ENCODE assay signal across 8 cellular contexts in the genomic region with DNA sequence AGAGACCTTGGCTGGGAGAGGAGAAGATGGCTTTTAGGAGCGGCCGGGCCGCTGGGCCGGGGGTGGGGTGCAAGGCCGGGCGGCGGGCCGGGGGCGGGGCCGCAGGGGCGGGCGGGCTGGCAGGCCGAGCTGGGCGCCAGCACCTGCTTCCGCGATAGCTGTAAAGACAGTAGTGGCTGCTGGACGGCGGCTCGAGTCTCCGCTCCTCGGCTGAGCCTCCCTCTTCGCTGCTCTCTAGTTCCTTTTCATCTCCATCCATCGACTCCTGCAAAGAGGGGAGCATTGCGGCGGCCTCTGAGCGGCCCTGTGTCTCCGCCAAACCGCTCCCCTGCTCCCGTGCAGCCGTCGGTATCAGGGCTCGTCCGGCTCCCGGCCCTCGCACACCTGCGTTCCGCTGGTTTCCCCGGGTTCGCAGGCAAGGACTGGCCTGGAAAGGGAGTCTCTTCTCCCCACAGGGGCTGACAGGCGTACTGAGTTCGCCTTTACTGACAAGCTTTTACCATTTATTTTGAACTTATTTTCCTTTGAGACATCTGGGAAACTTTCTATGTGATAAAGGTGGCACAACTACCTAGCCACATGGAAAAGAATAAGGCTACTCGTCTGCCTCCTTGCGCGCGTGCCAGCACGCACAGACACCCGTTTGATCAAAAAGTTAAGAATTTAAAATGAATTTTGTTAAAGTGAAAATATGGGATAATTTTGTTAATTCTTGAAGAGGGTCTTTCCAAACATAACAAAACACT. TPM values are rescaled to one million over a fixed set of nuclear protein-coding genes. Genes with fewer than 3 reads are reported as not detected.
DNase-seq lines count a peak whose midpoint lies in the region; ATAC-seq and TF ChIP-seq lines count a peak whose summit lies in the region.

A gene with protein sequence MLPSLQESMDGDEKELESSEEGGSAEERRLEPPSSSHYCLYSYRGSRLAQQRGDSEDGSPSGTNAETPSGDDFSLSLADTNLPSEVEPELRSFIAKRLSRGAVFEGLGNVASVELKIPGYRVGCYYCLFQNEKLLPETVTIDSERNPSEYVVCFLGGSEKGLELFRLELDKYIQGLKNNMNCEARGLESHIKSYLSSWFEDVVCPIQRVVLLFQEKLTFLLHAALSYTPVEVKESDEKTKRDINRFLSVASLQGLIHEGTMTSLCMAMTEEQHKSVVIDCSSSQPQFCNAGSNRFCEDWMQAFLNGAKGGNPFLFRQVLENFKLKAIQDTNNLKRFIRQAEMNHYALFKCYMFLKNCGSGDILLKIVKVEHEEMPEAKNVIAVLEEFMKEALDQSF (minus strand): TSS at position 317 of the 746 bp plus-strand sequence. CDS start 34 bp downstream, at position 283.

- no peak for TF ChIP-seq CTCF in fibroblast of lung (conservative IDR thresholded peaks at IDR 0.05 in 1 of 2, IDR thresholded peaks at IDR 0.05 in 1 of 2; ENCODE audit: low read depth in 1 of 2, low read length in 2 of 2)

- no peaks in the 10 kb centered on the region for H3K79me2 ChIP-seq in fibroblast of lung (ENCODE audit: control insufficient read depth, insufficient read depth, low read length)

- peak within 1 kb of the TSS; percentile 86 for H3K9ac ChIP-seq in HUES6 (ENCODE audit: low read length)
- peak within 1 kb of the TSS; percentile 69 for H3K9ac ChIP-seq in fibroblast of lung (ENCODE audit: insufficient read depth, low read length)

- H3K4me1 Mint-ChIP-seq in activated T-helper 1 cell treated with anti-CD3 and anti-CD28 coated beads, Interleukin-12 subunit alpha, Interleukin-12 subunit beta, Interleukin-2, Interleukin-4 antibody, amounts not matched to agents 30 ng/mL and 10 ng/mL and 1 ng/mL, durations not matched to agents 14 hours and 24 hours and 36 hours (ENCODE audit: low read depth): peaks cover 27% of the 10 kb centered on the region
- H3K4me1 Mint-ChIP-seq in naive thymus-derived CD4-positive, alpha-beta T cell: peaks cover 19 to 33% (median 25%) of the 10 kb centered on the region in 7 donors
- peaks cover 17% of the 10 kb centered on the region for H3K4me1 Mint-ChIP-seq in stimulated activated memory B cell treated with anti-CD40 and anti-IgM and Interleukin-4, amounts not matched to agents 10 μg/mL and 1 μg/mL and 100 μg/mL, for 72 hours

- peak within 1 kb of the TSS; percentile 86 for H3K4me2 ChIP-seq in fibroblast of lung (ENCODE audit: extremely low read depth, insufficient read depth, low read length)

- ATAC-seq in GM21360 (IDR thresholded peaks at IDR 0.05; ENCODE audit: unreplicated experiment): peak; percentile 58
- ATAC-seq in naive thymus-derived CD4-positive, alpha-beta T cell: peak; percentile 92
- peak; percentile 95 for ATAC-seq in stimulated activated memory B cell treated with anti-CD40 and anti-IgM and Interleukin-4, amounts not matched to agents 10 μg/mL and 1 μg/mL and 100 μg/mL, for 72 hours

- H3K36me3 ChIP-seq in HUES6 (ENCODE audit: control insufficient read depth, insufficient read depth, low read length) (peaks cover 27% of the 10 kb centered on the region), fibroblast of lung (ENCODE audit: control insufficient read depth, insufficient read depth, low read length) (no peaks in the 10 kb centered on the region)
- peaks cover 0 to 22% (median 0%) of the 10 kb centered on the region in 3 experiments for H3K36me3 ChIP-seq in naive thymus-derived CD4-positive, alpha-beta T cell (ENCODE audit: control insufficient read depth in 2 of 3, insufficient read depth in 3 of 3, low read length in 3 of 3)

- H3K4me1 ChIP-seq in HUES6 (ENCODE audit: control insufficient read depth, insufficient read depth, low read length) (peaks cover 5% of the 10 kb centered on the region), fibroblast of lung (ENCODE audit: control insufficient read depth, extremely low read depth, insufficient read depth, low read length) (no peaks in the 10 kb centered on the region)
- H3K4me1 ChIP-seq in naive thymus-derived CD4-positive, alpha-beta T cell (ENCODE audit: control insufficient read depth in 2 of 2, insufficient read depth in 2 of 2, low read length in 2 of 2): peaks cover 5 to 9% of the 10 kb centered on the region in 2 donors

- H2AFZ ChIP-seq in fibroblast of lung (ENCODE audit: low read length): peak within 1 kb of the TSS; percentile 90

- H3K9me3 Mint-ChIP-seq in activated T-helper 1 cell treated with anti-CD3 and anti-CD28 coated beads, Interleukin-12 subunit alpha, Interleukin-12 subunit beta, Interleukin-2, Interleukin-4 antibody, amounts not matched to agents 30 ng/mL and 10 ng/mL and 1 ng/mL, durations not matched to agents 14 hours and 24 hours and 36 hours: no peaks in the 10 kb centered on the region
- no peaks in the 10 kb centered on the region for H3K9me3 Mint-ChIP-seq in naive thymus-derived CD4-positive, alpha-beta T cell
- H3K9me3 Mint-ChIP-seq in stimulated activated memory B cell treated with anti-CD40 and anti-IgM and Interleukin-4, amounts not matched to agents 10 μg/mL and 1 μg/mL and 100 μg/mL, for 72 hours: no peaks in the 10 kb centered on the region

- H3K4me3 Mint-ChIP-seq in activated T-helper 1 cell treated with anti-CD3 and anti-CD28 coated beads, Interleukin-12 subunit alpha, Interleukin-12 subunit beta, Interleukin-2, Interleukin-4 antibody, amounts not matched to agents 30 ng/mL and 10 ng/mL and 1 ng/mL, durations not matched to agents 14 hours and 24 hours and 36 hours: peak within 1 kb of the TSS; percentile 94
- peak within 1 kb of the TSS; percentile 83 to 94 (median 92) for H3K4me3 Mint-ChIP-seq in naive thymus-derived CD4-positive, alpha-beta T cell
- H3K4me3 Mint-ChIP-seq in stimulated activated memory B cell treated with anti-CD40 and anti-IgM and Interleukin-4, amounts not matched to agents 10 μg/mL and 1 μg/mL and 100 μg/mL, for 72 hours: peak within 1 kb of the TSS; percentile 90

- H3K27ac ChIP-seq in HUES6 (ENCODE audit: low read depth, low read length): no peak within 1 kb of the TSS
- peak within 1 kb of the TSS; percentile 58 for H3K27ac ChIP-seq in fibroblast of lung (ENCODE audit: insufficient read depth, low read length)
- peak within 1 kb of the TSS; percentile 80 for H3K27ac ChIP-seq in naive thymus-derived CD4-positive, alpha-beta T cell (ENCODE audit: low read depth, low read length)

- CTCF ChIA-PET in naive thymus-derived CD4-positive, alpha-beta T cell (lab: Charles Lee): no interaction called here

- DNase-seq in COR-L47 (lab: John Stamatoyannopoulos, UW) (peak; percentile 80), RPMI7951 (ENCODE audit: low read depth) (peak; percentile 75), fibroblast of lung (ENCODE audit: low read depth in 2 of 2) (peak; percentile 71 to 83)
- DNase-seq in activated T-helper 1 cell treated with anti-CD3 and anti-CD28 coated beads, Interleukin-12 subunit alpha, Interleukin-12 subunit beta, Interleukin-2, Interleukin-4 antibody, amounts not matched to agents 30 ng/mL and 10 ng/mL and 1 ng/mL, durations not matched to agents 14 hours and 24 hours and 36 hours (ENCODE audit: low spot score): peak; percentile 72
- DNase-seq in naive thymus-derived CD4-positive, alpha-beta T cell: peak; percentile 63 to 81 (median 76)

- intact Hi-C loops in activated T-helper 1 cell treated with anti-CD3 and anti-CD28 coated beads, Interleukin-12 subunit alpha, Interleukin-12 subunit beta, Interleukin-2, Interleukin-4 antibody, amounts not matched to agents 30 ng/mL and 10 ng/mL and 1 ng/mL, durations not matched to agents 14 hours and 24 hours and 36 hours (cut with micrococcal nuclease): loop anchor here (1.0 to 10.0 kb wide), 4 partner anchors 8 to 1367 kb away; partner anchors contain the start of genes RNF135 and ZNF207
- intact Hi-C loops in naive thymus-derived CD4-positive, alpha-beta T cell (cut with micrococcal nuclease): loop anchor here (1.0 kb wide), 5 partner anchors 8 to 102 kb away; partner anchors contain the start of genes ZNF207 (in 2 of the 2) and PSMD11 (in 1 of the 2)

- no peaks in the 10 kb centered on the region for H3K27me3 ChIP-seq in HUES6 (ENCODE audit: control insufficient read depth, insufficient read depth, low read length)
- H3K27me3 ChIP-seq in fibroblast of lung (ENCODE audit: control insufficient read depth, insufficient read depth, low read length): no peaks in the 10 kb centered on the region
- H3K27me3 ChIP-seq in naive thymus-derived CD4-positive, alpha-beta T cell (ENCODE audit: control insufficient read depth in 2 of 2, insufficient read depth in 2 of 2, low read length in 2 of 2): no peaks in the 10 kb centered on the region

- POLR2A ChIA-PET in naive thymus-derived CD4-positive, alpha-beta T cell (lab: Charles Lee): interaction anchor here (0.6 to 1.8 kb wide), 6 partner anchors 9 to 102 kb away, joined by 3 to 6 read pairs (median 4); partner anchors contain the start of gene PSMD11

- H3K4me3 ChIP-seq in HUES6 (ENCODE audit: low read depth, low read length): peak within 1 kb of the TSS; percentile 87
- peak within 1 kb of the TSS; percentile 59 to 76 (median 65) for H3K4me3 ChIP-seq in fibroblast of lung (replicated peaks in 1 of 4; ENCODE audit: control extremely low read depth in 1 of 4, insufficient read depth in 1 of 4, low read depth in 3 of 4, low read length in 4 of 4)
- peak within 1 kb of the TSS; percentile 64 for H3K4me3 ChIP-seq in naive thymus-derived CD4-positive, alpha-beta T cell (ENCODE audit: low read length)

- no peaks in the 10 kb centered on the region for H3K27me3 Mint-ChIP-seq in activated T-helper 1 cell treated with anti-CD3 and anti-CD28 coated beads, Interleukin-12 subunit alpha, Interleukin-12 subunit beta, Interleukin-2, Interleukin-4 antibody, amounts not matched to agents 30 ng/mL and 10 ng/mL and 1 ng/mL, durations not matched to agents 14 hours and 24 hours and 36 hours (ENCODE audit: insufficient read depth)
- H3K27me3 Mint-ChIP-seq in naive thymus-derived CD4-positive, alpha-beta T cell: no peaks in the 10 kb centered on the region
- H3K27me3 Mint-ChIP-seq in stimulated activated memory B cell treated with anti-CD40 and anti-IgM and Interleukin-4, amounts not matched to agents 10 μg/mL and 1 μg/mL and 100 μg/mL, for 72 hours: no peaks in the 10 kb centered on the region

- H3K27ac Mint-ChIP-seq in activated T-helper 1 cell treated with anti-CD3 and anti-CD28 coated beads, Interleukin-12 subunit alpha, Interleukin-12 subunit beta, Interleukin-2, Interleukin-4 antibody, amounts not matched to agents 30 ng/mL and 10 ng/mL and 1 ng/mL, durations not matched to agents 14 hours and 24 hours and 36 hours: peak within 1 kb of the TSS; percentile 97
- H3K27ac Mint-ChIP-seq in naive thymus-derived CD4-positive, alpha-beta T cell: peak within 1 kb of the TSS; percentile 83 to 96 (median 93)
- peak within 1 kb of the TSS; percentile 94 for H3K27ac Mint-ChIP-seq in stimulated activated memory B cell treated with anti-CD40 and anti-IgM and Interleukin-4, amounts not matched to agents 10 μg/mL and 1 μg/mL and 100 μg/mL, for 72 hours

- H3K36me3 Mint-ChIP-seq in activated T-helper 1 cell treated with anti-CD3 and anti-CD28 coated beads, Interleukin-12 subunit alpha, Interleukin-12 subunit beta, Interleukin-2, Interleukin-4 antibody, amounts not matched to agents 30 ng/mL and 10 ng/mL and 1 ng/mL, durations not matched to agents 14 hours and 24 hours and 36 hours (ENCODE audit: low read depth): peaks cover 16% of the 10 kb centered on the region
- peaks cover 0 to 10% (median 0%) of the 10 kb centered on the region in 5 donors for H3K36me3 Mint-ChIP-seq in naive thymus-derived CD4-positive, alpha-beta T cell
- no peaks in the 10 kb centered on the region for H3K36me3 Mint-ChIP-seq in stimulated activated memory B cell treated with anti-CD40 and anti-IgM and Interleukin-4, amounts not matched to agents 10 μg/mL and 1 μg/mL and 100 μg/mL, for 72 hours

- H3K9me3 ChIP-seq in HUES6 (ENCODE audit: control insufficient read depth, insufficient read depth, low read depth, low read length) (no peaks in the 10 kb centered on the region), fibroblast of lung (ENCODE audit: control insufficient read depth, insufficient read depth, low read depth, low read length) (no peaks in the 10 kb centered on the region)
- H3K9me3 ChIP-seq in naive thymus-derived CD4-positive, alpha-beta T cell (ENCODE audit: control insufficient read depth in 2 of 3, low read length in 3 of 3): no peaks in the 10 kb centered on the region

- no peaks in the 10 kb centered on the region for H4K20me1 ChIP-seq in fibroblast of lung (ENCODE audit: control insufficient read depth, extremely low read depth, insufficient read depth, low read length)

RNA-seq across cellular contexts. Expression of the gene that starts here (rescaled TPM):
- 12.5 and 18.4 TPM in 2 replicates for total RNA-seq in RPMI7951 (2014; rRNA removed; shearing (Covaris generic))
- total RNA-seq in activated T-helper 1 cell treated with anti-CD3 and anti-CD28 coated beads, Interleukin-12 subunit alpha, Interleukin-12 subunit beta, Interleukin-2, Interleukin-4 antibody, amounts not matched to agents 30 ng/mL and 10 ng/mL and 1 ng/mL, durations not matched to agents 14 hours and 24 hours and 36 hours: 34.1 and 37.6 TPM in 2 replicates
- 13.6 and 30.2 TPM in 2 replicates for total RNA-seq in fibroblast of lung
- 15.2 and 16.4 TPM in 2 replicates for polyA plus RNA-seq in fibroblast of lung
- 10.0 and 13.8 TPM in 2 replicates for polyA plus RNA-seq in fibroblast of lung (2012)
- 3.9 and 8.6 TPM in 2 replicates for polyA minus RNA-seq in fibroblast of lung (ENCODE audit: low replicate concordance)
- total RNA-seq in naive thymus-derived CD4-positive, alpha-beta T cell: 10 to 100 TPM; 14.2 to 22.0 (median 17.9) TPM
- polyA plus RNA-seq in naive thymus-derived CD4-positive, alpha-beta T cell: 10 to 100 TPM in 1 of 2 donors, 1 to 10 TPM in 1; 9.6 to 12.6 TPM
